ENCODE assay signal across 19 cellular contexts in the genomic region with DNA sequence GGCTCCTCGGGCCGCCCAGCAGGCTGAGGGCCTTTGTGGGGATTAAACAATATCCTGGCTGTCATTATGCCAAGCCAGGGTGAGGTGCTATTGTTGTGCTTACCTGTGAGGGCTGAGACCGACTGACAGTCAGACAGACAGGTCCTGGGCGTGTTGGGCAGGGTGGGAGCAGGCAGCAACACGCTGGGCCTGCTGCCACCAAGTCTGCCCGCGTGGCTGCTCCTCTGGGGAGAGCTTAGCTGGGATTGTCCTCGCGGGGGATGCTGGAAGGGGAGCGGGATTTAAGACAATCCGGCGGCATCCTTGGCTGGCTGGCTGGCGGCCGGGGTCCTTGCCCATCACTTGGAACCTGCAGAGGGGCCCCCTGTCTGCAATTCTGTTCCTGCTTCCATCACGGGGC.
"Had no signal": no experiment of that assay in that cellular context is flagged by ENCODE, and none has a peak within 500 bp of the region (broad histone marks: within the 10 kb centered on the region; RNA-seq: fewer than 3 reads in every experiment).

No MANE protein-coding gene starts in this region.

- H3K4me1 ChIP-seq: adrenal gland, ascending aorta, right lobe of liver had no signal

- H3K4me3 ChIP-seq: adrenal gland, ascending aorta, lower lobe of right lung, right lobe of liver, skin epidermis, testis, upper lobe of left lung had no signal

- DNase-seq: activated CD4-positive, alpha-beta T cell treated with anti-CD3 and anti-CD28 coated beads, Interleukin-2, amount 10 ng/mL, durations not matched to agents 24 days and 14 days; activated gamma-delta T cell treated with Interleukin-2 at 50 U/mL for 16 hours; activated T-cell treated with anti-CD3 and anti-CD28 coated beads, Interleukin-2, amount 50 U/mL, for 1 hour; adrenal gland; brain microvascular endothelial cell; effector memory CD8-positive, alpha-beta T cell; lower lobe of right lung; naive B cell; right lobe of liver; stimulated activated CD4-positive, alpha-beta T cell treated with anti-CD3 and anti-CD28 coated beads, Interleukin-1b, Interleukin-23, amount 100 ng/mL, for 48 hours; stimulated activated naive B cell treated with anti-CD40 and anti-IgM and Interleukin-4, amounts not matched to agents 10 μg/mL and 1 μg/mL and 100 μg/mL, for 72 hours; SW 1271; T-helper 2 cell; testis had no signal

- H3K27me3 ChIP-seq: adrenal gland, ascending aorta, brain microvascular endothelial cell, right lobe of liver, testis, upper lobe of left lung had no signal

- H3K36me3 ChIP-seq: adrenal gland, ascending aorta, brain microvascular endothelial cell, right lobe of liver had no signal

- H3K27ac ChIP-seq: adrenal gland, ascending aorta, brain microvascular endothelial cell, lower lobe of right lung, right lobe of liver, testis, upper lobe of left lung had no signal

- H3K9me3 ChIP-seq: adrenal gland, ascending aorta, lower lobe of right lung, right lobe of liver, testis, upper lobe of left lung had no signal

- ATAC-seq: activated CD4-positive, CD25-positive, alpha-beta regulatory T cell treated with anti-CD3 and anti-CD28 coated beads, Interleukin-2, amount 50 U/mL, for 24 hours; effector memory CD8-positive, alpha-beta T cell; left lobe of liver; lower lobe of right lung; right lobe of liver; stimulated activated naive B cell treated with anti-CD40 and anti-IgM and Interleukin-4, amounts not matched to agents 10 μg/mL and 1 μg/mL and 100 μg/mL, for 72 hours had no signal
